Comparison of ENCODE assay signal across 10 cellular contexts in genomic region chr15:90924375-90924774, GRCh38.
A peak's percentile ranks its signal among the peaks of the same experiment; 100 is the strongest.
DNase-seq lines count a peak whose midpoint lies in the region; ATAC-seq lines count a peak whose summit lies in the region.
"Had no signal": no experiment of that assay in that cellular context is flagged by ENCODE, and none has a peak within 500 bp of the region (broad histone marks: within the 10 kb centered on the region; RNA-seq: fewer than 3 reads in every experiment).

No MANE protein-coding gene starts in this region.

- CTCF ChIA-PET in activated naive CD4-positive, alpha-beta T cell treated with anti-CD3 and anti-CD28 coated beads, Interleukin-2, amount 10 ng/mL, durations not matched to agents 7 days and 5 days (lab: Charles Lee): interaction anchor here (1.5 to 2.5 kb wide), 2 partner anchors 10 to 20 kb away, joined by 4 to 10 read pairs; partner anchors contain the start of gene UNC45A

- peaks cover 42% of the 10 kb centered on the region for H3K36me3 Mint-ChIP-seq in activated naive CD4-positive, alpha-beta T cell treated with anti-CD3 and anti-CD28 coated beads, Interleukin-2, amount 10 ng/mL, durations not matched to agents 7 days and 5 days
- H3K36me3 Mint-ChIP-seq in stimulated activated memory B cell treated with anti-CD40 and anti-IgM and Interleukin-4, amounts not matched to agents 10 μg/mL and 1 μg/mL and 100 μg/mL, for 72 hours: peaks cover 28% of the 10 kb centered on the region

- ATAC-seq in HG03097 (IDR thresholded peaks at IDR 0.05; ENCODE audit: low FRiP score, unreplicated experiment): peak; percentile 66
- ATAC-seq in stimulated activated memory B cell treated with anti-CD40 and anti-IgM and Interleukin-4, amounts not matched to agents 10 μg/mL and 1 μg/mL and 100 μg/mL, for 72 hours: peak; percentile 90

- no peak for DNase-seq in activated naive CD4-positive, alpha-beta T cell treated with anti-CD3 and anti-CD28 coated beads, Interleukin-2, amount 10 ng/mL, durations not matched to agents 7 days and 5 days
- DNase-seq in activated naive CD4-positive, alpha-beta T cell treated with Interleukin-2 at 50 U/mL for 16 hours: no peak
- DNase-seq in T1000 (lab: John Stamatoyannopoulos, UW) (no peak), medulla oblongata (ENCODE audit: extremely low spot score) (no peak)
- DNase-seq: erythroblast, NCI-H1417 treated with DMSO at 0.1 percent for 48 hours, small intestine, testis had no signal

- no peak overlapping the region for H3K4me3 Mint-ChIP-seq in activated naive CD4-positive, alpha-beta T cell treated with anti-CD3 and anti-CD28 coated beads, Interleukin-2, amount 10 ng/mL, durations not matched to agents 7 days and 5 days
- no peak overlapping the region for H3K4me3 Mint-ChIP-seq in stimulated activated memory B cell treated with anti-CD40 and anti-IgM and Interleukin-4, amounts not matched to agents 10 μg/mL and 1 μg/mL and 100 μg/mL, for 72 hours

- H3K9me3 Mint-ChIP-seq in activated naive CD4-positive, alpha-beta T cell treated with anti-CD3 and anti-CD28 coated beads, Interleukin-2, amount 10 ng/mL, durations not matched to agents 7 days and 5 days: no peaks in the 10 kb centered on the region
- no peaks in the 10 kb centered on the region for H3K9me3 Mint-ChIP-seq in stimulated activated memory B cell treated with anti-CD40 and anti-IgM and Interleukin-4, amounts not matched to agents 10 μg/mL and 1 μg/mL and 100 μg/mL, for 72 hours

- peak overlapping the region; percentile 28 for H3K27ac Mint-ChIP-seq in activated naive CD4-positive, alpha-beta T cell treated with anti-CD3 and anti-CD28 coated beads, Interleukin-2, amount 10 ng/mL, durations not matched to agents 7 days and 5 days
- H3K27ac Mint-ChIP-seq in stimulated activated memory B cell treated with anti-CD40 and anti-IgM and Interleukin-4, amounts not matched to agents 10 μg/mL and 1 μg/mL and 100 μg/mL, for 72 hours: peak overlapping the region; percentile 46

- H3K4me1 Mint-ChIP-seq in activated naive CD4-positive, alpha-beta T cell treated with anti-CD3 and anti-CD28 coated beads, Interleukin-2, amount 10 ng/mL, durations not matched to agents 7 days and 5 days: peaks cover 15% of the 10 kb centered on the region
- peaks cover 13% of the 10 kb centered on the region for H3K4me1 Mint-ChIP-seq in stimulated activated memory B cell treated with anti-CD40 and anti-IgM and Interleukin-4, amounts not matched to agents 10 μg/mL and 1 μg/mL and 100 μg/mL, for 72 hours

- no peaks in the 10 kb centered on the region for H3K27me3 Mint-ChIP-seq in activated naive CD4-positive, alpha-beta T cell treated with anti-CD3 and anti-CD28 coated beads, Interleukin-2, amount 10 ng/mL, durations not matched to agents 7 days and 5 days
- no peaks in the 10 kb centered on the region for H3K27me3 Mint-ChIP-seq in stimulated activated memory B cell treated with anti-CD40 and anti-IgM and Interleukin-4, amounts not matched to agents 10 μg/mL and 1 μg/mL and 100 μg/mL, for 72 hours
